Comparison of ENCODE assay signal across 19 cellular contexts in the genomic region with DNA sequence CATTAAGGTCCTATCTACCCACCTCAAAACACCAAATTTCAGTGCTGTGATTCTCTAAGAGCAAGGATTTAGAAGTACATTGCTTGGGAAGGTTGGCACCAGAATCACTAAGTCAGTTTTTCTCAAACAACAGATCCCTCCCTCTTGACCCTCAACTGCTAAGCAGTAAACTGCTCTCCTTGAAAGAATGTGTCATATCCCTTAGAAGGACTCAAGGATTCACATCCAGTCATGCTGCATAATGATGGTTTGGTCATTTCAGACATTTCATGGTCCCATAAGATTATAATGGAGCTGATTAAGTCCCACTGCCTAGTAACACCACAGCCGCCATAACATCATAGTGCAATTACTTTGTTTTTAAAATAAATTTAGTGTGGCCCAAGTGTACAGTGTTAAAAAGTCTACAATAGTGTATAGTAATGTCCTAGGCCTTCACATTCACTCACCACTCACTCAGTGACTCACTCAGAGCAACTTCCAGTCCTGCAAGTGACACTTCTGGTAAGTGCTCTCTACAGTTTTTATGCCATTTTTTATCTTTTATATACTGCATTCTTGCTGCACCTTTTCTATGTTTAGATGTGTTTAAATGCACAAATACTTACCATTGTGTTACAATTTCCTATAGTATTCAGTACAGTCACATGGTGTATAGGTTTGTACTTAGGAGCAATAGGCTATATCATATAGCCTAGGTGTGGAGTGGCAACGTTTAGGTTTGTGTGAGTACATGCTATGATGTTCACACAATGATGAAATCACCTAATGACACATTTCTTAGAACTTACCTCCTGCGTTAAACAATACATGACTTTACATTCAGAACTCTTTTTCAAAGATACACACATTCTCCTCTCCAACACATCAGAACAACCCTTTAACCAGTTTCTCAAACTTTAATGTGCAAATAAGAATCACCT. TPM values are rescaled to one million over a fixed set of nuclear protein-coding genes. Genes with fewer than 3 reads are reported as not detected.
DNase-seq lines count a peak whose midpoint lies in the region; ATAC-seq, FAIRE-seq and TF ChIP-seq lines count a peak whose summit lies in the region.
"Had no signal": no experiment of that assay in that cellular context is flagged by ENCODE, and none has a peak within 500 bp of the region (broad histone marks: within the 10 kb centered on the region; RNA-seq: fewer than 3 reads in every experiment).

No MANE protein-coding gene starts in this region.

- dilution Hi-C loops in endothelial cell of umbilical vein (cut with MboI; ENCODE audit: extremely low pct_ligation_motif_present, low sequenced_read_pairs), result no loop called here

- H3K27me3 Mint-ChIP-seq in natural killer cell treated with Interleukin-12 subunit alpha and Interleukin-12 subunit beta and Interleukin-15 and Interleukin-18, amount 100 ng/mL, for 72 hours, result no peaks in the 10 kb centered on the region
- H3K27me3 Mint-ChIP-seq in natural killer cell (ENCODE audit: low read depth in 2 of 2) (no peaks in the 10 kb centered on the region), osteocyte (ENCODE audit: unreplicated experiment) (no peaks in the 10 kb centered on the region)
- H3K27me3 Mint-ChIP-seq: CD4-positive, CD25-positive, alpha-beta regulatory T cell had no signal

- no peak overlapping the region for H3K4me3 Mint-ChIP-seq in natural killer cell treated with Interleukin-12 subunit alpha and Interleukin-12 subunit beta and Interleukin-15 and Interleukin-18, amount 100 ng/mL, for 72 hours
- H3K4me3 Mint-ChIP-seq in natural killer cell (no peak overlapping the region), osteocyte (ENCODE audit: unreplicated experiment) (no peak overlapping the region)
- no peak overlapping the region for H3K4me3 Mint-ChIP-seq in stimulated activated effector memory CD8-positive, alpha-beta T cell treated with anti-CD3 and anti-CD28 coated beads, Interleukin-12 subunit alpha, Interleukin-12 subunit beta, amount 100 ng/mL, for 72 hours
- H3K4me3 Mint-ChIP-seq: CD4-positive, CD25-positive, alpha-beta regulatory T cell had no signal

- CTCF ChIA-PET in endothelial cell of umbilical vein (lab: Charles Lee), result interaction anchor here (1.2 to 1.7 kb wide), 3 partner anchors 11 to 15 kb away, joined by 3 to 4 read pairs (median 3); no protein-coding TSS in a partner anchor

- no peak overlapping the region for H3K4me3 ChIP-seq in endothelial cell of umbilical vein (replicated peaks in 1 of 3; ENCODE audit: insufficient read depth in 1 of 3, low read depth in 1 of 3, low read length in 3 of 3)
- no peak overlapping the region for H3K4me3 ChIP-seq in right atrium auricular region
- H3K4me3 ChIP-seq: MG63 had no signal

- H2AFZ ChIP-seq in endothelial cell of umbilical vein (ENCODE audit: low read depth, low read length), result no peak overlapping the region

- peaks cover 14 to 27% of the 10 kb centered on the region in 2 experiments for H3K36me3 ChIP-seq in endothelial cell of umbilical vein (ENCODE audit: control insufficient read depth in 2 of 2, extremely low read depth in 1 of 2, insufficient read depth in 2 of 2, low read length in 2 of 2)
- peaks cover 45% of the 10 kb centered on the region for H3K36me3 ChIP-seq in right atrium auricular region

- no peaks in the 10 kb centered on the region for H3K79me2 ChIP-seq in endothelial cell of umbilical vein (ENCODE audit: control insufficient read depth, insufficient read depth, low read length)

- H3K9me3 ChIP-seq in endothelial cell of umbilical vein (replicated peaks; ENCODE audit: control insufficient read depth, insufficient read depth, low read length) (no peaks in the 10 kb centered on the region), right atrium auricular region (no peaks in the 10 kb centered on the region)
- H3K9me3 ChIP-seq: MG63 had no signal

- intact Hi-C loops in natural killer cell (cut with micrococcal nuclease) (no loop called here), endothelial cell of umbilical vein (cut with micrococcal nuclease) (no loop called here)

- POLR2A ChIA-PET in endothelial cell of umbilical vein (lab: Charles Lee), result no interaction called here

- H3K4me2 ChIP-seq in endothelial cell of umbilical vein (ENCODE audit: insufficient read depth, low read length), result no peak overlapping the region

- ATAC-seq in natural killer cell treated with Interleukin-12 subunit alpha and Interleukin-12 subunit beta and Interleukin-15 and Interleukin-18, amount 100 ng/mL, for 72 hours, result peak; percentile 51 to 53
- no peak for ATAC-seq in natural killer cell
- peak; percentile 51 for ATAC-seq in stimulated activated effector memory CD8-positive, alpha-beta T cell treated with anti-CD3 and anti-CD28 coated beads, Interleukin-12 subunit alpha, Interleukin-12 subunit beta, amount 100 ng/mL, for 72 hours
- ATAC-seq in HG02588 (IDR thresholded peaks at IDR 0.05; ENCODE audit: unreplicated experiment), result no peak
- ATAC-seq: Panc1 had no signal

- H4K20me1 ChIP-seq in endothelial cell of umbilical vein (replicated peaks; ENCODE audit: control insufficient read depth, extremely low read depth, insufficient read depth, low read length), result peaks cover 3% of the 10 kb centered on the region

- peak overlapping the region in 1 of 2 donors; percentile 63 for H3K27ac Mint-ChIP-seq in natural killer cell treated with Interleukin-12 subunit alpha and Interleukin-12 subunit beta and Interleukin-15 and Interleukin-18, amount 100 ng/mL, for 72 hours
- H3K27ac Mint-ChIP-seq in natural killer cell (no peak overlapping the region), osteocyte (ENCODE audit: unreplicated experiment) (no peak overlapping the region)
- H3K27ac Mint-ChIP-seq in stimulated activated effector memory CD8-positive, alpha-beta T cell treated with anti-CD3 and anti-CD28 coated beads, Interleukin-12 subunit alpha, Interleukin-12 subunit beta, amount 100 ng/mL, for 72 hours, result no peak overlapping the region
- H3K27ac Mint-ChIP-seq: CD4-positive, CD25-positive, alpha-beta regulatory T cell had no signal

- no peaks in the 10 kb centered on the region for H3K9me3 Mint-ChIP-seq in natural killer cell treated with Interleukin-12 subunit alpha and Interleukin-12 subunit beta and Interleukin-15 and Interleukin-18, amount 100 ng/mL, for 72 hours
- H3K9me3 Mint-ChIP-seq in natural killer cell (no peaks in the 10 kb centered on the region), osteocyte (ENCODE audit: unreplicated experiment) (no peaks in the 10 kb centered on the region)
- peaks cover 5% of the 10 kb centered on the region for H3K9me3 Mint-ChIP-seq in stimulated activated effector memory CD8-positive, alpha-beta T cell treated with anti-CD3 and anti-CD28 coated beads, Interleukin-12 subunit alpha, Interleukin-12 subunit beta, amount 100 ng/mL, for 72 hours

- TF ChIP-seq POLR2A in endothelial cell of umbilical vein (IDR thresholded peaks at IDR 0.05; ENCODE audit: low read depth, low read length), result no peak

- H3K36me3 Mint-ChIP-seq in natural killer cell treated with Interleukin-12 subunit alpha and Interleukin-12 subunit beta and Interleukin-15 and Interleukin-18, amount 100 ng/mL, for 72 hours, result peaks cover 19% of the 10 kb centered on the region
- H3K36me3 Mint-ChIP-seq in natural killer cell (peaks cover 13% of the 10 kb centered on the region), osteocyte (ENCODE audit: unreplicated experiment) (peaks cover 64% of the 10 kb centered on the region)
- peaks cover 11% of the 10 kb centered on the region for H3K36me3 Mint-ChIP-seq in stimulated activated effector memory CD8-positive, alpha-beta T cell treated with anti-CD3 and anti-CD28 coated beads, Interleukin-12 subunit alpha, Interleukin-12 subunit beta, amount 100 ng/mL, for 72 hours

- H3K4me1 ChIP-seq in endothelial cell of umbilical vein (ENCODE audit: control insufficient read depth, extremely low read depth, insufficient read depth, low read length), result no peaks in the 10 kb centered on the region
- H3K4me1 ChIP-seq in right atrium auricular region, result no peaks in the 10 kb centered on the region

- H3K27me3 ChIP-seq in endothelial cell of umbilical vein (ENCODE audit: control insufficient read depth in 2 of 2, insufficient read depth in 2 of 2, low read length in 2 of 2) (no peaks in the 10 kb centered on the region), right atrium auricular region (no peaks in the 10 kb centered on the region)
- H3K27me3 ChIP-seq: MG63 had no signal

- no peak for DNase-seq in natural killer cell treated with Interleukin-12 subunit alpha and Interleukin-12 subunit beta and Interleukin-15 and Interleukin-18, amount 100 ng/mL, for 72 hours (ENCODE audit: low spot score)
- DNase-seq in natural killer cell (no peak), RKO (ENCODE audit: low spot score) (peak; percentile 39), endothelial cell of umbilical vein (ENCODE audit: low read depth, low spot score) (no peak), osteocyte (ENCODE audit: extremely low spot score, unreplicated experiment) (no peak), right atrium auricular region (ENCODE audit: low spot score) (no peak)
- no peak for DNase-seq in stimulated activated effector memory CD8-positive, alpha-beta T cell treated with anti-CD3 and anti-CD28 coated beads, Interleukin-12 subunit alpha, Interleukin-12 subunit beta, amount 100 ng/mL, for 72 hours (ENCODE audit: low spot score in 2 of 2)
- DNase-seq: CD4-positive, CD25-positive, alpha-beta regulatory T cell; DMS79 treated with DMSO at 0.1 percent for 48 hours; GF-D8; KBM-7; MG63; NCI-H1092 treated with DMSO at 0.1 percent for 48 hours; NCI-H187 treated with DMSO at 0.1 percent for 48 hours; NCI-H82; Right ventricle myocardium superior had no signal

- TF ChIP-seq CTCF in natural killer cell (IDR thresholded peaks at IDR 0.05) (no peak), endothelial cell of umbilical vein (IDR thresholded peaks at IDR 0.05; ENCODE audit: extremely low read depth in 1 of 2, insufficient read depth in 1 of 2, low read depth in 1 of 2, low read length in 2 of 2) (no peak), osteocyte (IDR thresholded peaks at IDR 0.05) (no peak), right atrium auricular region (IDR thresholded peaks at IDR 0.05) (no peak)

- FAIRE-seq in endothelial cell of umbilical vein (lab: Jason Lieb, UNC), result no peak

- H3K9me1 ChIP-seq in endothelial cell of umbilical vein (replicated peaks; ENCODE audit: control insufficient read depth, extremely low read depth, insufficient read depth, low read length), result no peaks in the 10 kb centered on the region

- no peak overlapping the region for H3K27ac ChIP-seq in endothelial cell of umbilical vein (ENCODE audit: insufficient read depth, low read depth, low read length)
- no peak overlapping the region for H3K27ac ChIP-seq in right atrium auricular region

- H3K9ac ChIP-seq in endothelial cell of umbilical vein (replicated peaks; ENCODE audit: extremely low read depth, insufficient read depth, low read length), result no peak overlapping the region

- BruUV-seq in endothelial cell of umbilical vein (replicated peaks; lab: Mats Ljungman, UMichigan), result no TSS peak

- peaks cover 8 to 25% of the 10 kb centered on the region in 2 donors for H3K4me1 Mint-ChIP-seq in natural killer cell treated with Interleukin-12 subunit alpha and Interleukin-12 subunit beta and Interleukin-15 and Interleukin-18, amount 100 ng/mL, for 72 hours (ENCODE audit: low read depth in 2 of 2)
- H3K4me1 Mint-ChIP-seq in natural killer cell (peaks cover 11 to 26% of the 10 kb centered on the region in 2 donors), osteocyte (ENCODE audit: unreplicated experiment) (no peaks in the 10 kb centered on the region)
- H3K4me1 Mint-ChIP-seq in stimulated activated effector memory CD8-positive, alpha-beta T cell treated with anti-CD3 and anti-CD28 coated beads, Interleukin-12 subunit alpha, Interleukin-12 subunit beta, amount 100 ng/mL, for 72 hours, result no peaks in the 10 kb centered on the region

RNA-seq across cellular contexts. Expression of gene CCDC169, which starts 15.7 kb away (rescaled TPM):
- not detected for total RNA-seq in natural killer cell treated with Interleukin-12 subunit alpha and Interleukin-12 subunit beta and Interleukin-15 and Interleukin-18, amount 100 ng/mL, for 72 hours
- not detected for total RNA-seq in natural killer cell
- total RNA-seq in endothelial cell of umbilical vein, result 2.5 and 5.3 TPM in 2 replicates
- 0.78 and 1.2 TPM in 2 replicates for polyA plus RNA-seq in endothelial cell of umbilical vein
- 1.7 and 2.0 TPM in 2 replicates for polyA plus RNA-seq in endothelial cell of umbilical vein (2011; cell fraction: cytosol; rRNA removed)
- polyA plus RNA-seq in endothelial cell of umbilical vein (2011; cell fraction: nucleus; rRNA removed), result 2.6 and 3.8 TPM in 2 replicates
- polyA plus RNA-seq in endothelial cell of umbilical vein (2012), result 5.9 and 7.2 TPM in 2 replicates
- polyA minus RNA-seq in endothelial cell of umbilical vein, result 1.8 and 2.0 TPM in 2 replicates
- 0.82 TPM for polyA minus RNA-seq in endothelial cell of umbilical vein (2011; cell fraction: cytosol; rRNA and poly(A)+ RNA removed)
- 4.7 and 6.0 TPM in 2 replicates for polyA minus RNA-seq in endothelial cell of umbilical vein (2011; cell fraction: nucleus; rRNA and poly(A)+ RNA removed)
- 0.43 and 0.60 TPM in 2 replicates for total RNA-seq in osteocyte
- total RNA-seq in right atrium auricular region, result under 1 TPM; 0.28 to 0.44 TPM
- total RNA-seq: CD4-positive, CD25-positive, alpha-beta regulatory T cell; HT-29 had no signal
- polyA plus RNA-seq: CD4-positive, CD25-positive, alpha-beta regulatory T cell had no signal

RNA-seq across cellular contexts. Expression of gene SPART, which starts 32.9 kb away (rescaled TPM):
- 10 to 100 TPM; 24.2 to 38.9 TPM for total RNA-seq in natural killer cell treated with Interleukin-12 subunit alpha and Interleukin-12 subunit beta and Interleukin-15 and Interleukin-18, amount 100 ng/mL, for 72 hours
- total RNA-seq in natural killer cell (10 to 100 TPM; 29.2 to 31.2 (median 30.6) TPM), endothelial cell of umbilical vein (73.6 and 74.1 TPM in 2 replicates), osteocyte (87.1 and 102 TPM in 2 replicates), right atrium auricular region (10 to 100 TPM; 34.1 to 36.3 TPM)
- polyA plus RNA-seq in endothelial cell of umbilical vein, result 33.6 and 40.8 TPM in 2 replicates
- polyA plus RNA-seq in endothelial cell of umbilical vein (2011; cell fraction: cytosol; rRNA removed), result 60.0 and 61.0 TPM in 2 replicates
- polyA plus RNA-seq in endothelial cell of umbilical vein (2011; cell fraction: nucleus; rRNA removed), result 66.5 and 73.7 TPM in 2 replicates
- 96.5 and 108 TPM in 2 replicates for polyA plus RNA-seq in endothelial cell of umbilical vein (2012)
- polyA minus RNA-seq in endothelial cell of umbilical vein, result 37.4 and 40.1 TPM in 2 replicates
- 35.6 TPM for polyA minus RNA-seq in endothelial cell of umbilical vein (2011; cell fraction: cytosol; rRNA and poly(A)+ RNA removed)
- 26.4 and 34.1 TPM in 2 replicates for polyA minus RNA-seq in endothelial cell of umbilical vein (2011; cell fraction: nucleus; rRNA and poly(A)+ RNA removed)
- total RNA-seq: HT-29 had no signal

Comparison
In these comparisons a context has a peak if more than half of its experiments do, and no peak if none do; other contexts are left out.
1. ATAC-seq: peak in natural killer cell treated with Interleukin-12 subunit alpha and Interleukin-12 subunit beta and Interleukin-15 and Interleukin-18, amount 100 ng/mL, for 72 hours (2 of 2) and stimulated activated effector memory CD8-positive, alpha-beta T cell treated with anti-CD3 and anti-CD28 coated beads, Interleukin-12 subunit alpha, Interleukin-12 subunit beta, amount 100 ng/mL, for 72 hours (single experiment); none in natural killer cell (0 of 3) and HG02588 (single experiment).